Comparison of ENCODE assay signal across 9 cellular contexts in the genomic region with DNA sequence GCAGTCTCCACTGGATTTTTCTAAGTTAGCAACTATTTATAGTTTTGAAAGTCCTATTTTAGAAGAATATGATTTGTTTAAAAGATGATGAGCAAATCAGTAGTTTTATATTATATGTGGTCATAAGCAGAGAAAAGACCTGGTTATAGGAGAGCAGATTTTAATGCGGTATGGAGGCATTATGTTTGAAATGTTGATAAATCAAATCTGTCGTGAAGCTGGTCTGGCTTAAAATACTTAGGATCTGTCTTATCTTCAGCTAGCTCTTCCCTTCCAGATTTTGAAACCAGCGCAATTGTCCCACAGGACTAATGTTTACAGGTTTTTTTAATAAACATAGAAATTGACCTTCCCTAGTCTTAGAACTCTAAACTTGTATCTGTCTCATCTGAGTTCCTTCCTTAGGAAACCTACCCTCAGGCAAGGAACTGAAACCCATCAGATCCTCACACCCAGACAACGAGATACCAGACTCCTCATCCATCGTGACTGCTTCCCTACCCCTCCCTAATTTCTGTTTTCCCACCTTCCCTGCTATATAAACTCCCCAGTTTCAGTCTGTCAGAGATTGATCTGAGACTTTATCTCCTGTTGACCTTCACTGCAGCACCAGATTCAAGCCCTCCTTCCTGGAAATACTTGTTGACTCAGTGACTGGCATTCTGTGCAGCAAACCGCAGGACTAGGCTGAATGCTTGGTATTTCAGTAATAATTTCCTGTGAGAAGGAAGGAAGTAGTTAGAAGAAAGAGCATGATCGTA. TPM values are rescaled to one million over a fixed set of nuclear protein-coding genes. Genes with fewer than 3 reads are reported as not detected.
DNase-seq lines count a peak whose midpoint lies in the region; ATAC-seq lines count a peak whose summit lies in the region.
"Had no signal": no experiment of that assay in that cellular context is flagged by ENCODE, and none has a peak within 500 bp of the region (broad histone marks: within the 10 kb centered on the region; RNA-seq: fewer than 3 reads in every experiment).

No MANE protein-coding gene starts in this region.

- peak overlapping the region; percentile 66 to 92 (median 77) for H3K27ac Mint-ChIP-seq in CD4-positive, alpha-beta memory T cell
- H3K27ac Mint-ChIP-seq in activated naive CD4-positive, alpha-beta T cell treated with anti-CD3 and anti-CD28 coated beads, Interleukin-2, amount 50 U/mL, for 24 hours, result peak overlapping the region; percentile 79

- H3K79me1 ChIP-seq in mesendoderm (ENCODE audit: low read length), result no peaks in the 10 kb centered on the region

- H3K27me3 ChIP-seq in CD4-positive, alpha-beta memory T cell (ENCODE audit: insufficient read depth, low read length), result no peaks in the 10 kb centered on the region
- H3K27me3 ChIP-seq in MG63 (peaks cover 7% of the 10 kb centered on the region; the same call in 1 of the 2 replicates), mesendoderm (ENCODE audit: insufficient read depth, low read length, poor library complexity) (no peaks in the 10 kb centered on the region)

- no peaks in the 10 kb centered on the region for H3K36me3 ChIP-seq in CD4-positive, alpha-beta memory T cell (ENCODE audit: insufficient read depth, low read length)
- H3K36me3 ChIP-seq in MG63, result no peaks in the 10 kb centered on the region
- no peaks in the 10 kb centered on the region for H3K36me3 ChIP-seq in mesendoderm (ENCODE audit: control insufficient read depth, insufficient read depth, low read length)

- POLR2A ChIA-PET in CD4-positive, alpha-beta memory T cell (lab: Charles Lee; ENCODE audit: partially characterized antibody), result no interaction called here

- peaks cover 17% of the 10 kb centered on the region for H3K4me1 ChIP-seq in CD4-positive, alpha-beta memory T cell (ENCODE audit: insufficient read depth, low read length)
- H3K4me1 ChIP-seq in mesendoderm (ENCODE audit: control insufficient read depth, low read depth, low read length), result peaks cover 6% of the 10 kb centered on the region

- no peak overlapping the region for H3K9ac ChIP-seq in mesendoderm (ENCODE audit: low read length)

- H2BK5ac ChIP-seq in mesendoderm (ENCODE audit: low read length), result peak overlapping the region; percentile 59

- no peaks in the 10 kb centered on the region for H3K79me2 ChIP-seq in mesendoderm (ENCODE audit: control insufficient read depth, insufficient read depth, low read length)

- WGBS in mesendoderm (ENCODE audit: extremely low coverage, insufficient coverage, low lambda C conversion rate), result no CpG with 5 or more reads among the region's 7 CpGs

- H3K9me3 ChIP-seq in CD4-positive, alpha-beta memory T cell (ENCODE audit: control insufficient read depth in 1 of 2, low read length in 2 of 2), result no peaks in the 10 kb centered on the region
- no peaks in the 10 kb centered on the region for H3K9me3 ChIP-seq in MG63

- no peak overlapping the region for H3K18ac ChIP-seq in mesendoderm (ENCODE audit: low read length)

- peak overlapping the region; percentile 1 for H3K56ac ChIP-seq in mesendoderm (ENCODE audit: low read length)

- no peak overlapping the region for H4K8ac ChIP-seq in mesendoderm (ENCODE audit: low read depth, low read length)

- peak overlapping the region in 7 of 8 donors; percentile 30 to 87 (median 66) for H3K4me3 Mint-ChIP-seq in CD4-positive, alpha-beta memory T cell
- peak overlapping the region; percentile 11 for H3K4me3 Mint-ChIP-seq in activated naive CD4-positive, alpha-beta T cell treated with anti-CD3 and anti-CD28 coated beads, Interleukin-2, amount 50 U/mL, for 24 hours

- no peaks in the 10 kb centered on the region for H3K36me3 Mint-ChIP-seq in CD4-positive, alpha-beta memory T cell
- no peaks in the 10 kb centered on the region for H3K36me3 Mint-ChIP-seq in activated naive CD4-positive, alpha-beta T cell treated with anti-CD3 and anti-CD28 coated beads, Interleukin-2, amount 50 U/mL, for 24 hours

- no peak overlapping the region for H3K4me2 ChIP-seq in mesendoderm (ENCODE audit: low read length)

- H4K5ac ChIP-seq in mesendoderm (ENCODE audit: low read length), result no peak overlapping the region

- no peak for ATAC-seq in HG03354 (IDR thresholded peaks at IDR 0.05; ENCODE audit: poor library complexity, severe bottlenecking, unreplicated experiment)
- ATAC-seq: Panc1 had no signal

- no peak overlapping the region for H2BK15ac ChIP-seq in mesendoderm (replicated peaks; ENCODE audit: low read depth)

- H3K27ac ChIP-seq in CD4-positive, alpha-beta memory T cell (ENCODE audit: low read depth, low read length), result peak overlapping the region; percentile 18
- no peak overlapping the region for H3K27ac ChIP-seq in mesendoderm (ENCODE audit: low read depth, low read length)

- no peak overlapping the region for H2BK120ac ChIP-seq in mesendoderm (ENCODE audit: low read depth, low read length)

- no peak overlapping the region for H3K4ac ChIP-seq in mesendoderm (ENCODE audit: low read depth, low read length)

- CTCF ChIA-PET in CD4-positive, alpha-beta memory T cell (lab: Charles Lee; ENCODE audit: partially characterized antibody), result no interaction called here

- DNase-seq in CD4-positive, alpha-beta memory T cell, result peak in 4 of 5 donors; percentile 2 to 39 (median 4)
- peak; percentile 40 for DNase-seq in MG63
- peak; percentile 71 for DNase-seq in mesendoderm
- no peak for DNase-seq in NCI-H146 (lab: John Stamatoyannopoulos, UW)
- no peak for DNase-seq in NCI-H2107 treated with DMSO at 0.1 percent for 48 hours (lab: John Stamatoyannopoulos, UW; ENCODE audit: unreplicated experiment)
- no peak for DNase-seq in C1 segment of cervical spinal cord (lab: John Stamatoyannopoulos, UW)

- H2AK5ac ChIP-seq in mesendoderm (ENCODE audit: low read length), result no peak overlapping the region

- peaks cover 11 to 24% (median 17%) of the 10 kb centered on the region in 4 donors for H3K4me1 Mint-ChIP-seq in CD4-positive, alpha-beta memory T cell
- H3K4me1 Mint-ChIP-seq in activated naive CD4-positive, alpha-beta T cell treated with anti-CD3 and anti-CD28 coated beads, Interleukin-2, amount 50 U/mL, for 24 hours, result peaks cover 16% of the 10 kb centered on the region

- intact Hi-C loops in CD4-positive, alpha-beta memory T cell (cut with micrococcal nuclease), result no loop called here

- peaks cover 0 to 2% (median 0%) of the 10 kb centered on the region in 8 donors for H3K9me3 Mint-ChIP-seq in CD4-positive, alpha-beta memory T cell
- H3K9me3 Mint-ChIP-seq in activated naive CD4-positive, alpha-beta T cell treated with anti-CD3 and anti-CD28 coated beads, Interleukin-2, amount 50 U/mL, for 24 hours, result no peaks in the 10 kb centered on the region

- peaks cover 0 to 2% of the 10 kb centered on the region in 2 donors for H3K27me3 Mint-ChIP-seq in CD4-positive, alpha-beta memory T cell
- H3K27me3 Mint-ChIP-seq in activated naive CD4-positive, alpha-beta T cell treated with anti-CD3 and anti-CD28 coated beads, Interleukin-2, amount 50 U/mL, for 24 hours, result no peaks in the 10 kb centered on the region

- H3K23ac ChIP-seq in mesendoderm (ENCODE audit: low read length), result no peak overlapping the region

- no peak overlapping the region for H3K4me3 ChIP-seq in CD4-positive, alpha-beta memory T cell (ENCODE audit: low read length in 2 of 2)
- H3K4me3 ChIP-seq in MG63 (no peak overlapping the region), mesendoderm (ENCODE audit: low read length) (no peak overlapping the region)

RNA-seq across cellular contexts. Expression of a gene that starts 37.8 kb away (rescaled TPM):
- total RNA-seq in CD4-positive, alpha-beta memory T cell, result not detected
- polyA plus RNA-seq in CD4-positive, alpha-beta memory T cell, result not detected
- total RNA-seq in MG63 (2014; rRNA removed; shearing (Covaris generic); ENCODE audit: low replicate concordance), result not detected in 2 replicates
- 0.08 TPM for polyA plus RNA-seq in mesendoderm (2013, experiment 1 of 2)
- polyA plus RNA-seq in mesendoderm (2013, experiment 2 of 2), result 0.06 TPM

RNA-seq across cellular contexts. Expression of a gene that starts 47.8 kb away (rescaled TPM):
- 1 to 10 TPM; 1.3 to 1.6 TPM for total RNA-seq in CD4-positive, alpha-beta memory T cell
- 1 to 10 TPM; 1.8 to 5.5 TPM for polyA plus RNA-seq in CD4-positive, alpha-beta memory T cell
- not detected in 2 replicates for total RNA-seq in MG63 (2014; rRNA removed; shearing (Covaris generic); ENCODE audit: low replicate concordance)
- polyA plus RNA-seq in mesendoderm (2013, experiment 1 of 2), result 2.9 TPM
- polyA plus RNA-seq in mesendoderm (2013, experiment 2 of 2), result 2.1 TPM

RNA-seq across cellular contexts. Expression of a gene that starts 53.3 kb away (rescaled TPM):
- 10 to 100 TPM; 32.5 to 32.6 TPM for total RNA-seq in CD4-positive, alpha-beta memory T cell
- polyA plus RNA-seq in CD4-positive, alpha-beta memory T cell, result 1 to 10 TPM; 4.0 to 7.4 TPM
- total RNA-seq in MG63 (2014; rRNA removed; shearing (Covaris generic); ENCODE audit: low replicate concordance), result not detected in 2 replicates
- polyA plus RNA-seq in mesendoderm (2013, experiment 1 of 2), result 3.5 TPM
- 3.5 TPM for polyA plus RNA-seq in mesendoderm (2013, experiment 2 of 2)

Comparison
In these comparisons a context has a peak if more than half of its experiments do, and no peak if none do; other contexts are left out.
1. DNase-seq: peak in CD4-positive, alpha-beta memory T cell (4 of 5), MG63 (single experiment) and mesendoderm (single experiment); none in NCI-H146 (single experiment), NCI-H2107 treated with DMSO at 0.1 percent for 48 hours (single experiment) and C1 segment of cervical spinal cord (0 of 14).
2. RNA of a gene that starts 53.3 kb away (total RNA-seq): 32.5 to 32.6 TPM in CD4-positive, alpha-beta memory T cell; not detected in MG63; every median in the first group is over 10 times any median in the second.